ENCODE assay signal across 20 cellular contexts in the genomic region with DNA sequence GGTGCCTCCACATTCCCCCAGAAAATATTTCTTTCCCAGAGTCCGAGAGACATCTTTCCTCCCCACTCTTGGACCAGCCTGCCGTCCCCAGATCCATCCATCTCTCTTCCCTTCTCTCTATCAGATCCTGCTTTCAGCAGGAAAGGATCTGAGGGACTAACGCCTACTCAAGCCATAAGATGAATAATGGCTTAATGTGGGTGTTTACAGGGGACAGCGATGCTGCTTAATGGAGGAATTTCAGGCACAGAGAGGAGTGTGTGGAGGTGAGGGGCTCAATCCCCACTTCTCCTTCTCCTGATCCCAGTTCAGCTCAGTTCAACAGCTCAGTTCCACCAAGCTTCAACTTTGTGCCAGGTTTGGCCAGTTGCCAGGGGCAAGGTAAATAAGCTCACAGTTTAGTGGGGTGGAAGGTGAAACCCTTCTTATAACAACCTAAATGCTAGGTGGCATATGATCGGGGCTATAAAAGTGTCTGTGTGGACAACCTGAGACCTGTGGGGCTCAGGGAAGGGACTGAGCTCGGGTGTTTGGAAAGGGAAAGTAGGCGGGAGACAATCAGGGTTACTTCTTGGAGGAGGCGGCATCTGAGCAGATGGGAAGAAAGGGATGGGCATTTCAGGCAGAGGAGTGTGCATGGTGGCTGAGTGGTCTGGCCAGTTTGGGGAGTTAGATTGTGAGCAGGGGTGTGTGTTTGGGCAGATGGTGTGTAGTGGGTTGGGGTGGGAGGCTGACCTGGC.
"Had no signal": no experiment of that assay in that cellular context is flagged by ENCODE, and none has a peak within 500 bp of the region (broad histone marks: within the 10 kb centered on the region; RNA-seq: fewer than 3 reads in every experiment).

No MANE protein-coding gene starts in this region.

- H3K4me1 ChIP-seq: adrenal gland, prostate gland had no signal

- H3K4me3 ChIP-seq: adrenal gland, cardiac muscle cell, esophagus squamous epithelium, heart right ventricle, mucosa of descending colon, neural progenitor cell, prostate gland, right atrium auricular region, tibial nerve, vagina had no signal

- DNase-seq: activated CD4-positive, alpha-beta T cell treated with anti-CD3 and anti-CD28 coated beads for 36 hours; activated CD4-positive, alpha-beta T cell treated with anti-CD3 and anti-CD28 coated beads, Interleukin-2, amount 50 U/mL, for 48 hours; activated gamma-delta T cell treated with Interleukin-2 at 50 U/mL for 16 hours; activated T-cell treated with anti-CD3 and anti-CD28 coated beads for 4 hours; effector memory CD8-positive, alpha-beta T cell; esophagus squamous epithelium; heart right ventricle; immature natural killer cell; mesenchymal stem cell; naive B cell; stimulated activated CD4-positive, alpha-beta T cell treated with anti-CD3 and anti-CD28 coated beads, Interleukin-2, amount 100 ng/mL, for 24 hours; stimulated activated naive CD4-positive, alpha-beta T cell treated with Interleukin-2 at 50 U/mL for 16 hours had no signal

- H3K9me3 ChIP-seq: adrenal gland, esophagus squamous epithelium, heart right ventricle, mucosa of descending colon, prostate gland, right atrium auricular region, tibial nerve, vagina had no signal

- H3K36me3 ChIP-seq: adrenal gland, cardiac muscle cell, esophagus squamous epithelium, heart right ventricle, neural progenitor cell, prostate gland, right atrium auricular region, tibial nerve, vagina had no signal

- H3K27ac ChIP-seq: adrenal gland, cardiac muscle cell, esophagus squamous epithelium, heart right ventricle, neural progenitor cell, prostate gland, right atrium auricular region, tibial nerve, vagina had no signal

- H3K27me3 ChIP-seq: right atrium auricular region, vagina had no signal
